1 cellular context compared by ENCODE assay signal in the genomic region with DNA sequence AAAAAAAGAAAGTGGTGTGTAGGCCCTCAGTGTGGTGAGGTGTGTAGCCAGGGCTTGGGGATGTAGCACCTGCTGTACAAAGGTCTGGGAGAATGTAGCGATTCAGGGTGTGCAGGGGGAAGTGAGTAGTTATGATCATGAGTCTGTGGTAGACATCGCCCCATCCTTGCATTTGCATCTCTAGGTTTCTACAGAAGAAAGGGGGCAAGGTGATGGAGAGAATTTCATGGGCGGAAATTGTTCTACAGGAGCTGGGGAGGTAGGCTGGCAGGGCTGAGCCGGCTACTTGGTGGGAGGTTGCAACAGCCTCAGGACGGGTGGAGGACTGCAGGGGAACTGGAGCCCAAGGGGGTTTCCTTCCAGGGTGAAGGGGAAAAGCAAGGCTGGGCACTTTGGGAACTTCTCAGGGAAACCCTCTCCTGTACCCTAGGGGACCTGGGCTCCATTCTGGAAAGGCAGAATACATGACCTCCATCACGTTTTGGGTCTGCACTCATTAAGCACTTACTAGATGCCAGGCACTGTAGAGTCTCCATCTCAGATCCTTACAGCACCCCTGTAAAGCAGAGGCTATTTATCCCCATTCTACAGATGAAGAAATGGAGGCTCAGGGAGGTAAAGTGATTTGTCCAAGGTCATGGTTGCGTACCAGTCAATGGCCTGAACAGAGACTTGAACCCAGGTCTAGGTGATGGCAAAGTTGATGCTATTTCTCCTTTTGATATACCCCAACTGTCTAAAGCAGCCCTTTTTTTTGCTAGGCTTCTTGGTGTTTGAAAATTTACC.
TF ChIP-seq lines count a peak whose summit lies in the region.

No MANE protein-coding gene starts in this region.

TF ChIP-seq in GM12878, 131 proteins besides CTCF, POLR2A, EP300 and RAD21 (continued from another document and continues in another):
- TF ChIP-seq RAD51 (IDR thresholded peaks at IDR 0.05) (peak; percentile 35; the same call in 1 of the 2 replicates), KLF5 (IDR thresholded peaks at IDR 0.05; ENCODE audit: partially characterized antibody) (no peak), ZNF384 (IDR thresholded peaks at IDR 0.05; ENCODE audit: borderline replicate concordance, low read depth, low read length) (no peak), IRF4 (IDR thresholded peaks at IDR 0.05; ENCODE audit: low read depth, low read length) (peak; percentile 83), SUZ12 (IDR thresholded peaks at IDR 0.05; ENCODE audit: unreplicated experiment) (no peak), YBX1 (IDR thresholded peaks at IDR 0.05) (no peak), MYC (IDR thresholded peaks at IDR 0.05; ENCODE audit: insufficient read depth, insufficient read length, insufficient replicate concordance, low read length, severe bottlenecking) (no peak), CHD1 (IDR thresholded peaks at IDR 0.05; ENCODE audit: low read depth, low read length) (no peak), BCL11A (IDR thresholded peaks at IDR 0.05; ENCODE audit: low read depth, low read length) (0 out of 2 replicates have a peak, but pooled peaks have one; percentile 36), NFXL1 (IDR thresholded peaks at IDR 0.05; ENCODE audit: borderline replicate concordance) (no peak), GABPA (IDR thresholded peaks at IDR 0.05; ENCODE audit: low read depth) (no peak), SPI1 (IDR thresholded peaks at IDR 0.05; ENCODE audit: borderline replicate concordance, insufficient read depth, low read depth, low read length) (peak; percentile 95), MEF2A (IDR thresholded peaks at IDR 0.05; ENCODE audit: insufficient read depth, low read depth, low read length) (peak; percentile 30; the same call in 1 of the 2 replicates), SMARCA5 (IDR thresholded peaks at IDR 0.05) (peak; percentile 73; the same call in 1 of the 2 replicates), CEBPB (IDR thresholded peaks at IDR 0.05; ENCODE audit: borderline replicate concordance in 1 of 2, low read depth in 2 of 2, low read length in 2 of 2) (no peak), EGR1 (IDR thresholded peaks at IDR 0.05; ENCODE audit: borderline replicate concordance in 1 of 2, low read depth in 2 of 2, low read length in 2 of 2) (no peak), CBX5 (IDR thresholded peaks at IDR 0.05; ENCODE audit: low read depth) (no peak), PAX5 (IDR thresholded peaks at IDR 0.05; ENCODE audit: borderline replicate concordance, low read depth, low read length) (peak; percentile 86), HDAC2 (IDR thresholded peaks at IDR 0.05) (no peak), MTA2 (IDR thresholded peaks at IDR 0.05; ENCODE audit: low read depth) (peak; percentile 91), SMC3 (IDR thresholded peaks at IDR 0.05; ENCODE audit: borderline replicate concordance, low read length) (peak; percentile 10; the same call in 1 of the 2 replicates), SIX5 (IDR thresholded peaks at IDR 0.05; ENCODE audit: low read depth, low read length, severe bottlenecking) (no peak), ZNF217 (IDR thresholded peaks at IDR 0.05) (peak; percentile 83), MYB (IDR thresholded peaks at IDR 0.05; ENCODE audit: borderline replicate concordance, low read depth, low read length) (0 out of 2 replicates have a peak, but pooled peaks have one; percentile 19)
- TF ChIP-seq, protein P1, sequence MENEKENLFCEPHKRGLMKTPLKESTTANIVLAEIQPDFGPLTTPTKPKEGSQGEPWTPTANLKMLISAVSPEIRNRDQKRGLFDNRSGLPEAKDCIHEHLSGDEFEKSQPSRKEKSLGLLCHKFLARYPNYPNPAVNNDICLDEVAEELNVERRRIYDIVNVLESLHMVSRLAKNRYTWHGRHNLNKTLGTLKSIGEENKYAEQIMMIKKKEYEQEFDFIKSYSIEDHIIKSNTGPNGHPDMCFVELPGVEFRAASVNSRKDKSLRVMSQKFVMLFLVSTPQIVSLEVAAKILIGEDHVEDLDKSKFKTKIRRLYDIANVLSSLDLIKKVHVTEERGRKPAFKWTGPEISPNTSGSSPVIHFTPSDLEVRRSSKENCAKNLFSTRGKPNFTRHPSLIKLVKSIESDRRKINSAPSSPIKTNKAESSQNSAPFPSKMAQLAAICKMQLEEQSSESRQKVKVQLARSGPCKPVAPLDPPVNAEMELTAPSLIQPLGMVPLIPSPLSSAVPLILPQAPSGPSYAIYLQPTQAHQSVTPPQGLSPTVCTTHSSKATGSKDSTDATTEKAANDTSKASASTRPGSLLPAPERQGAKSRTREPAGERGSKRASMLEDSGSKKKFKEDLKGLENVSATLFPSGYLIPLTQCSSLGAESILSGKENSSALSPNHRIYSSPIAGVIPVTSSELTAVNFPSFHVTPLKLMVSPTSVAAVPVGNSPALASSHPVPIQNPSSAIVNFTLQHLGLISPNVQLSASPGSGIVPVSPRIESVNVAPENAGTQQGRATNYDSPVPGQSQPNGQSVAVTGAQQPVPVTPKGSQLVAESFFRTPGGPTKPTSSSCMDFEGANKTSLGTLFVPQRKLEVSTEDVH (IDR thresholded peaks at IDR 0.05; ENCODE audit: low read depth, partially characterized antibody), result peak; percentile 36
- TF ChIP-seq, protein P2, sequence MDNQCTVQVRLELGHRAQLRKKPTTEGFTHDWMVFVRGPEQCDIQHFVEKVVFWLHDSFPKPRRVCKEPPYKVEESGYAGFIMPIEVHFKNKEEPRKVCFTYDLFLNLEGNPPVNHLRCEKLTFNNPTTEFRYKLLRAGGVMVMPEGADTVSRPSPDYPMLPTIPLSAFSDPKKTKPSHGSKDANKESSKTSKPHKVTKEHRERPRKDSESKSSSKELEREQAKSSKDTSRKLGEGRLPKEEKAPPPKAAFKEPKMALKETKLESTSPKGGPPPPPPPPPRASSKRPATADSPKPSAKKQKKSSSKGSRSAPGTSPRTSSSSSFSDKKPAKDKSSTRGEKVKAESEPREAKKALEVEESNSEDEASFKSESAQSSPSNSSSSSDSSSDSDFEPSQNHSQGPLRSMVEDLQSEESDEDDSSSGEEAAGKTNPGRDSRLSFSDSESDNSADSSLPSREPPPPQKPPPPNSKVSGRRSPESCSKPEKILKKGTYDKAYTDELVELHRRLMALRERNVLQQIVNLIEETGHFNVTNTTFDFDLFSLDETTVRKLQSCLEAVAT (IDR thresholded peaks at IDR 0.05), result peak; percentile 92
- TF ChIP-seq, protein P3, sequence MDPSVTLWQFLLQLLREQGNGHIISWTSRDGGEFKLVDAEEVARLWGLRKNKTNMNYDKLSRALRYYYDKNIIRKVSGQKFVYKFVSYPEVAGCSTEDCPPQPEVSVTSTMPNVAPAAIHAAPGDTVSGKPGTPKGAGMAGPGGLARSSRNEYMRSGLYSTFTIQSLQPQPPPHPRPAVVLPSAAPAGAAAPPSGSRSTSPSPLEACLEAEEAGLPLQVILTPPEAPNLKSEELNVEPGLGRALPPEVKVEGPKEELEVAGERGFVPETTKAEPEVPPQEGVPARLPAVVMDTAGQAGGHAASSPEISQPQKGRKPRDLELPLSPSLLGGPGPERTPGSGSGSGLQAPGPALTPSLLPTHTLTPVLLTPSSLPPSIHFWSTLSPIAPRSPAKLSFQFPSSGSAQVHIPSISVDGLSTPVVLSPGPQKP (IDR thresholded peaks at IDR 0.05; ENCODE audit: low read depth, low read length), result no peak
- TF ChIP-seq, protein P4, sequence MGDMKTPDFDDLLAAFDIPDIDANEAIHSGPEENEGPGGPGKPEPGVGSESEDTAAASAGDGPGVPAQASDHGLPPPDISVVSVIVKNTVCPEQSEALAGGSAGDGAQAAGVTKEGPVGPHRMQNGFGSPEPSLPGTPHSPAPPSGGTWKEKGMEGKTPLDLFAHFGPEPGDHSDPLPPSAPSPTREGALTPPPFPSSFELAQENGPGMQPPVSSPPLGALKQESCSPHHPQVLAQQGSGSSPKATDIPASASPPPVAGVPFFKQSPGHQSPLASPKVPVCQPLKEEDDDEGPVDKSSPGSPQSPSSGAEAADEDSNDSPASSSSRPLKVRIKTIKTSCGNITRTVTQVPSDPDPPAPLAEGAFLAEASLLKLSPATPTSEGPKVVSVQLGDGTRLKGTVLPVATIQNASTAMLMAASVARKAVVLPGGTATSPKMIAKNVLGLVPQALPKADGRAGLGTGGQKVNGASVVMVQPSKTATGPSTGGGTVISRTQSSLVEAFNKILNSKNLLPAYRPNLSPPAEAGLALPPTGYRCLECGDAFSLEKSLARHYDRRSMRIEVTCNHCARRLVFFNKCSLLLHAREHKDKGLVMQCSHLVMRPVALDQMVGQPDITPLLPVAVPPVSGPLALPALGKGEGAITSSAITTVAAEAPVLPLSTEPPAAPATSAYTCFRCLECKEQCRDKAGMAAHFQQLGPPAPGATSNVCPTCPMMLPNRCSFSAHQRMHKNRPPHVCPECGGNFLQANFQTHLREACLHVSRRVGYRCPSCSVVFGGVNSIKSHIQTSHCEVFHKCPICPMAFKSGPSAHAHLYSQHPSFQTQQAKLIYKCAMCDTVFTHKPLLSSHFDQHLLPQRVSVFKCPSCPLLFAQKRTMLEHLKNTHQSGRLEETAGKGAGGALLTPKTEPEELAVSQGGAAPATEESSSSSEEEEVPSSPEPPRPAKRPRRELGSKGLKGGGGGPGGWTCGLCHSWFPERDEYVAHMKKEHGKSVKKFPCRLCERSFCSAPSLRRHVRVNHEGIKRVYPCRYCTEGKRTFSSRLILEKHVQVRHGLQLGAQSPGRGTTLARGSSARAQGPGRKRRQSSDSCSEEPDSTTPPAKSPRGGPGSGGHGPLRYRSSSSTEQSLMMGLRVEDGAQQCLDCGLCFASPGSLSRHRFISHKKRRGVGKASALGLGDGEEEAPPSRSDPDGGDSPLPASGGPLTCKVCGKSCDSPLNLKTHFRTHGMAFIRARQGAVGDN (IDR thresholded peaks at IDR 0.05), result peak; percentile 92
- TF ChIP-seq, protein P5, sequence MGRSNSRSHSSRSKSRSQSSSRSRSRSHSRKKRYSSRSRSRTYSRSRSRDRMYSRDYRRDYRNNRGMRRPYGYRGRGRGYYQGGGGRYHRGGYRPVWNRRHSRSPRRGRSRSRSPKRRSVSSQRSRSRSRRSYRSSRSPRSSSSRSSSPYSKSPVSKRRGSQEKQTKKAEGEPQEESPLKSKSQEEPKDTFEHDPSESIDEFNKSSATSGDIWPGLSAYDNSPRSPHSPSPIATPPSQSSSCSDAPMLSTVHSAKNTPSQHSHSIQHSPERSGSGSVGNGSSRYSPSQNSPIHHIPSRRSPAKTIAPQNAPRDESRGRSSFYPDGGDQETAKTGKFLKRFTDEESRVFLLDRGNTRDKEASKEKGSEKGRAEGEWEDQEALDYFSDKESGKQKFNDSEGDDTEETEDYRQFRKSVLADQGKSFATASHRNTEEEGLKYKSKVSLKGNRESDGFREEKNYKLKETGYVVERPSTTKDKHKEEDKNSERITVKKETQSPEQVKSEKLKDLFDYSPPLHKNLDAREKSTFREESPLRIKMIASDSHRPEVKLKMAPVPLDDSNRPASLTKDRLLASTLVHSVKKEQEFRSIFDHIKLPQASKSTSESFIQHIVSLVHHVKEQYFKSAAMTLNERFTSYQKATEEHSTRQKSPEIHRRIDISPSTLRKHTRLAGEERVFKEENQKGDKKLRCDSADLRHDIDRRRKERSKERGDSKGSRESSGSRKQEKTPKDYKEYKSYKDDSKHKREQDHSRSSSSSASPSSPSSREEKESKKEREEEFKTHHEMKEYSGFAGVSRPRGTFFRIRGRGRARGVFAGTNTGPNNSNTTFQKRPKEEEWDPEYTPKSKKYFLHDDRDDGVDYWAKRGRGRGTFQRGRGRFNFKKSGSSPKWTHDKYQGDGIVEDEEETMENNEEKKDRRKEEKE (IDR thresholded peaks at IDR 0.05), result no peak
- TF ChIP-seq, protein P6, sequence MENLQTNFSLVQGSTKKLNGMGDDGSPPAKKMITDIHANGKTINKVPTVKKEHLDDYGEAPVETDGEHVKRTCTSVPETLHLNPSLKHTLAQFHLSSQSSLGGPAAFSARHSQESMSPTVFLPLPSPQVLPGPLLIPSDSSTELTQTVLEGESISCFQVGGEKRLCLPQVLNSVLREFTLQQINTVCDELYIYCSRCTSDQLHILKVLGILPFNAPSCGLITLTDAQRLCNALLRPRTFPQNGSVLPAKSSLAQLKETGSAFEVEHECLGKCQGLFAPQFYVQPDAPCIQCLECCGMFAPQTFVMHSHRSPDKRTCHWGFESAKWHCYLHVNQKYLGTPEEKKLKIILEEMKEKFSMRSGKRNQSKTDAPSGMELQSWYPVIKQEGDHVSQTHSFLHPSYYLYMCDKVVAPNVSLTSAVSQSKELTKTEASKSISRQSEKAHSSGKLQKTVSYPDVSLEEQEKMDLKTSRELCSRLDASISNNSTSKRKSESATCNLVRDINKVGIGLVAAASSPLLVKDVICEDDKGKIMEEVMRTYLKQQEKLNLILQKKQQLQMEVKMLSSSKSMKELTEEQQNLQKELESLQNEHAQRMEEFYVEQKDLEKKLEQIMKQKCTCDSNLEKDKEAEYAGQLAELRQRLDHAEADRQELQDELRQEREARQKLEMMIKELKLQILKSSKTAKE (IDR thresholded peaks at IDR 0.05; ENCODE audit: low read depth, poor library complexity, severe bottlenecking), result peak; percentile 83
- TF ChIP-seq, protein P7, sequence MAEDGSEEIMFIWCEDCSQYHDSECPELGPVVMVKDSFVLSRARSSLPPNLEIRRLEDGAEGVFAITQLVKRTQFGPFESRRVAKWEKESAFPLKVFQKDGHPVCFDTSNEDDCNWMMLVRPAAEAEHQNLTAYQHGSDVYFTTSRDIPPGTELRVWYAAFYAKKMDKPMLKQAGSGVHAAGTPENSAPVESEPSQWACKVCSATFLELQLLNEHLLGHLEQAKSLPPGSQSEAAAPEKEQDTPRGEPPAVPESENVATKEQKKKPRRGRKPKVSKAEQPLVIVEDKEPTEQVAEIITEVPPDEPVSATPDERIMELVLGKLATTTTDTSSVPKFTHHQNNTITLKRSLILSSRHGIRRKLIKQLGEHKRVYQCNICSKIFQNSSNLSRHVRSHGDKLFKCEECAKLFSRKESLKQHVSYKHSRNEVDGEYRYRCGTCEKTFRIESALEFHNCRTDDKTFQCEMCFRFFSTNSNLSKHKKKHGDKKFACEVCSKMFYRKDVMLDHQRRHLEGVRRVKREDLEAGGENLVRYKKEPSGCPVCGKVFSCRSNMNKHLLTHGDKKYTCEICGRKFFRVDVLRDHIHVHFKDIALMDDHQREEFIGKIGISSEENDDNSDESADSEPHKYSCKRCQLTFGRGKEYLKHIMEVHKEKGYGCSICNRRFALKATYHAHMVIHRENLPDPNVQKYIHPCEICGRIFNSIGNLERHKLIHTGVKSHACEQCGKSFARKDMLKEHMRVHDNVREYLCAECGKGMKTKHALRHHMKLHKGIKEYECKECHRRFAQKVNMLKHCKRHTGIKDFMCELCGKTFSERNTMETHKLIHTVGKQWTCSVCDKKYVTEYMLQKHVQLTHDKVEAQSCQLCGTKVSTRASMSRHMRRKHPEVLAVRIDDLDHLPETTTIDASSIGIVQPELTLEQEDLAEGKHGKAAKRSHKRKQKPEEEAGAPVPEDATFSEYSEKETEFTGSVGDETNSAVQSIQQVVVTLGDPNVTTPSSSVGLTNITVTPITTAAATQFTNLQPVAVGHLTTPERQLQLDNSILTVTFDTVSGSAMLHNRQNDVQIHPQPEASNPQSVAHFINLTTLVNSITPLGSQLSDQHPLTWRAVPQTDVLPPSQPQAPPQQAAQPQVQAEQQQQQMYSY (CRISPR knock-in tag; IDR thresholded peaks at IDR 0.05), result no peak
